8 cellular contexts compared by ENCODE assay signal in genomic region chr1:40404670-40405462, GRCh38. TPM values are rescaled to one million over a fixed set of nuclear protein-coding genes. Genes with fewer than 3 reads are reported as not detected.
DNase-seq lines count a peak whose midpoint lies in the region; ATAC-seq and TF ChIP-seq lines count a peak whose summit lies in the region.

No MANE protein-coding gene starts in this region.

- H3K27me3 ChIP-seq in SJCRH30, result no peaks in the 10 kb centered on the region
- no peaks in the 10 kb centered on the region for H3K27me3 ChIP-seq in right lobe of liver
- no peaks in the 10 kb centered on the region for H3K27me3 ChIP-seq in vagina

- no peak overlapping the region for H3K27ac ChIP-seq in SJCRH30
- H3K27ac ChIP-seq in right lobe of liver, result peak overlapping the region in 2 of 3 donors; percentile 21 to 35
- no peak overlapping the region for H3K27ac ChIP-seq in vagina

- intact Hi-C loops in right lobe of liver (cut with DNase I) (no loop called here), vagina (cut with DNase I) (loop anchor here (10.0 kb wide), 1 partner anchor 260 kb away; no protein-coding TSS in a partner anchor)

- no peaks in the 10 kb centered on the region for H3K4me1 ChIP-seq in SJCRH30
- H3K4me1 ChIP-seq in right lobe of liver, result peaks cover 0 to 25% (median 5%) of the 10 kb centered on the region in 4 donors
- no peaks in the 10 kb centered on the region for H3K4me1 ChIP-seq in vagina

- peak overlapping the region; percentile 57 for H3K4me3 Mint-ChIP-seq in chondrocyte (ENCODE audit: unreplicated experiment)

- no peaks in the 10 kb centered on the region for H3K27me3 Mint-ChIP-seq in chondrocyte (ENCODE audit: low read depth)

- H3K9me3 ChIP-seq in SJCRH30 (replicated peaks) (no peaks in the 10 kb centered on the region), right lobe of liver (no peaks in the 10 kb centered on the region), vagina (no peaks in the 10 kb centered on the region)

- H3K9me3 Mint-ChIP-seq in chondrocyte (ENCODE audit: low read depth), result no peaks in the 10 kb centered on the region

- H3K36me3 ChIP-seq in SJCRH30 (no peaks in the 10 kb centered on the region), right lobe of liver (peaks cover 0 to 16% (median 7%) of the 10 kb centered on the region in 4 donors), vagina (peaks cover 0 to 18% of the 10 kb centered on the region in 2 donors)

- H3K4me1 Mint-ChIP-seq in chondrocyte (ENCODE audit: low read depth), result peaks cover 8% of the 10 kb centered on the region

- no peaks in the 10 kb centered on the region for H3K36me3 Mint-ChIP-seq in chondrocyte (ENCODE audit: low read depth)

- ATAC-seq in right lobe of liver (peak; percentile 82 to 89 (median 86)), HG03342 (IDR thresholded peaks at IDR 0.05; ENCODE audit: unreplicated experiment) (no peak)

- peak; percentile 17 for DNase-seq in activated T-cell treated with anti-CD3 and anti-CD28 coated beads for 1 hour (ENCODE audit: low read depth)
- DNase-seq in activated T-cell treated with anti-CD3 and anti-CD28 coated beads, Interleukin-2, amount 50 U/mL, for 48 hours, result no peak
- DNase-seq in LoVo (ENCODE audit: low spot score), result peak; percentile 54
- peak; percentile 22 to 82 for DNase-seq in SJCRH30
- DNase-seq in chondrocyte (ENCODE audit: low spot score), result no peak
- DNase-seq in right lobe of liver, result no peak
- no peak for DNase-seq in vagina (ENCODE audit: extremely low spot score in 2 of 2)

- H3K4me3 ChIP-seq in SJCRH30 (no peak overlapping the region), right lobe of liver (no peak overlapping the region), vagina (no peak overlapping the region)

- TF ChIP-seq CTCF in chondrocyte (IDR thresholded peaks at IDR 0.05), result peak; percentile 98
- TF ChIP-seq CTCF in right lobe of liver (IDR thresholded peaks at IDR 0.05), result peak; percentile 84 to 92 (median 86)
- TF ChIP-seq CTCF in vagina (IDR thresholded peaks at IDR 0.05), result peak; percentile 72 to 85 (median 73)

- no peak overlapping the region for H3K27ac Mint-ChIP-seq in chondrocyte (ENCODE audit: unreplicated experiment)

- no peak for TF ChIP-seq POLR2A in right lobe of liver (IDR thresholded peaks at IDR 0.05)
- no peak for TF ChIP-seq POLR2A in vagina (IDR thresholded peaks at IDR 0.05)

- 33% methylated on average over 9 of the region's 11 CpGs for WGBS in right lobe of liver (ENCODE audit: insufficient coverage, low coverage, low lambda C conversion rate, missing lambda C conversion rate)

RNA-seq across cellular contexts. Expression of gene SMAP2, which starts 31.3 kb away (rescaled TPM):
- 15.0 and 16.0 TPM in 2 replicates for total RNA-seq in SJCRH30 (2014; rRNA removed; shearing (Covaris generic))
- 14.0 to 16.8 TPM (median 15.5 TPM) in 3 replicates for total RNA-seq in chondrocyte
- 10 to 100 TPM; 23.7 to 41.5 (median 36.2) TPM for total RNA-seq in right lobe of liver
- total RNA-seq in vagina, result 24.8 TPM

RNA-seq across cellular contexts. Expression of gene ZFP69B, which starts 45.4 kb away (rescaled TPM):
- total RNA-seq in SJCRH30 (2014; rRNA removed; shearing (Covaris generic)), result 6.2 and 8.2 TPM in 2 replicates
- 7.4 to 13.4 TPM (median 11.9 TPM) in 3 replicates for total RNA-seq in chondrocyte
- total RNA-seq in right lobe of liver, result 1 to 10 TPM in 3 of 6 experiments, under 1 TPM in 3; 0.14 to 1.5 (median 0.87) TPM
- total RNA-seq in vagina, result 1.2 TPM

Comparison
In these comparisons a context has a peak if more than half of its experiments do, and no peak if none do; other contexts are left out.
1. DNase-seq: peak in activated T-cell treated with anti-CD3 and anti-CD28 coated beads for 1 hour (single experiment), LoVo (single experiment) and SJCRH30 (2 of 2); none in activated T-cell treated with anti-CD3 and anti-CD28 coated beads, Interleukin-2, amount 50 U/mL, for 48 hours (0 of 2), chondrocyte (single experiment), right lobe of liver (0 of 3) and vagina (0 of 2).
2. H3K27ac ChIP-seq: peak in right lobe of liver (2 of 3); none in SJCRH30 (single experiment) and vagina (single experiment).
3. Peak in every context shown above with its lines, with median percentiles within 50 percentile points of each other: CTCF ChIP-seq.